27 cellular contexts compared by ENCODE assay signal in genomic region chr2:205033431-205033830, GRCh38.
"Had no signal": no experiment of that assay in that cellular context is flagged by ENCODE, and none has a peak within 500 bp of the region (broad histone marks: within the 10 kb centered on the region; RNA-seq: fewer than 3 reads in every experiment).

No MANE protein-coding gene starts in this region.

- ATAC-seq: left colon; left lung; lower lobe of right lung; natural killer cell treated with Interleukin-12 subunit alpha and Interleukin-12 subunit beta and Interleukin-15 and Interleukin-18, amount 100 ng/mL, for 72 hours; sciatic nerve; stimulated activated naive B cell treated with anti-CD40 and anti-IgM and Interleukin-4, amounts not matched to agents 10 μg/mL and 1 μg/mL and 100 μg/mL, for 72 hours; stimulated activated naive CD8-positive, alpha-beta T cell treated with anti-CD3 and anti-CD28 coated beads, Interleukin-15, Interleukin-2, amounts not matched to agents 100 U/mL and 50 U/mL, for 24 hours; upper lobe of right lung had no signal

- FAIRE-seq: islet of Langerhans, kidney, urothelium cell line had no signal

- H3K9me3 Mint-ChIP-seq: naive B cell; natural killer cell treated with Interleukin-12 subunit alpha and Interleukin-12 subunit beta and Interleukin-15 and Interleukin-18, amount 100 ng/mL, for 72 hours; stimulated activated naive B cell treated with anti-CD40 and anti-IgM and Interleukin-4, amounts not matched to agents 10 μg/mL and 1 μg/mL and 100 μg/mL, for 72 hours had no signal

- DNase-seq: hypothalamus; immature natural killer cell; kidney; left colon; left lung; lower lobe of right lung; mammary epithelial cell; naive B cell; ovary; stimulated activated CD4-positive, alpha-beta T cell treated with anti-CD3 and anti-CD28 coated beads, Interleukin-12 subunit alpha, Interleukin-12 subunit beta, amount 100 ng/mL, for 4 hours; stimulated activated CD4-positive, alpha-beta T cell treated with anti-CD3 and anti-CD28 coated beads, Interleukin-15, amount 100 ng/mL, for 24 hours; stimulated activated CD4-positive, alpha-beta T cell treated with anti-CD3 and anti-CD28 coated beads, Interleukin-2, amount 100 ng/mL, for 24 hours; stimulated activated CD4-positive, alpha-beta T cell treated with anti-CD3 and anti-CD28 coated beads, Interleukin-4, amount 100 ng/mL, for 1 hour; stimulated activated naive B cell treated with anti-CD40 and anti-IgM and Interleukin-4, amounts not matched to agents 10 μg/mL and 1 μg/mL and 100 μg/mL, for 72 hours; stimulated activated naive CD8-positive, alpha-beta T cell treated with anti-CD3 and anti-CD28 coated beads, Interleukin-15, Interleukin-2, amounts not matched to agents 100 U/mL and 50 U/mL, for 24 hours; stomach; testis; thyroid gland; transverse colon; upper lobe of right lung had no signal

- H3K4me3 ChIP-seq: left lung, lower lobe of right lung, ovary, right atrium auricular region, skin epidermis, stomach, testis, thyroid gland, transverse colon, upper lobe of right lung had no signal

- H3K9me3 ChIP-seq: left lung, lower lobe of right lung, ovary, right atrium auricular region, stomach, testis, thyroid gland, transverse colon, upper lobe of right lung had no signal

- H3K36me3 ChIP-seq: left lung, lower lobe of right lung, ovary, right atrium auricular region, stomach, thyroid gland, transverse colon, upper lobe of right lung had no signal

- H3K4me3 Mint-ChIP-seq: immature natural killer cell; naive B cell; natural killer cell treated with Interleukin-12 subunit alpha and Interleukin-12 subunit beta and Interleukin-15 and Interleukin-18, amount 100 ng/mL, for 72 hours; stimulated activated naive B cell treated with anti-CD40 and anti-IgM and Interleukin-4, amounts not matched to agents 10 μg/mL and 1 μg/mL and 100 μg/mL, for 72 hours had no signal

- H3K4me1 Mint-ChIP-seq: immature natural killer cell; naive B cell; stimulated activated naive B cell treated with anti-CD40 and anti-IgM and Interleukin-4, amounts not matched to agents 10 μg/mL and 1 μg/mL and 100 μg/mL, for 72 hours had no signal

- H3K36me3 Mint-ChIP-seq: immature natural killer cell; naive B cell; natural killer cell treated with Interleukin-12 subunit alpha and Interleukin-12 subunit beta and Interleukin-15 and Interleukin-18, amount 100 ng/mL, for 72 hours; stimulated activated naive B cell treated with anti-CD40 and anti-IgM and Interleukin-4, amounts not matched to agents 10 μg/mL and 1 μg/mL and 100 μg/mL, for 72 hours had no signal

- H3K27ac Mint-ChIP-seq: immature natural killer cell; naive B cell; natural killer cell treated with Interleukin-12 subunit alpha and Interleukin-12 subunit beta and Interleukin-15 and Interleukin-18, amount 100 ng/mL, for 72 hours; progenitor cell of endocrine pancreas; stimulated activated naive B cell treated with anti-CD40 and anti-IgM and Interleukin-4, amounts not matched to agents 10 μg/mL and 1 μg/mL and 100 μg/mL, for 72 hours had no signal

- H3K27me3 ChIP-seq: left lung, ovary, right atrium auricular region, stomach, testis, thyroid gland, transverse colon, upper lobe of right lung had no signal

- H3K4me1 ChIP-seq: left lung, lower lobe of right lung, right atrium auricular region, testis, thyroid gland, transverse colon, upper lobe of right lung had no signal

- H3K27me3 Mint-ChIP-seq: naive B cell; natural killer cell treated with Interleukin-12 subunit alpha and Interleukin-12 subunit beta and Interleukin-15 and Interleukin-18, amount 100 ng/mL, for 72 hours; progenitor cell of endocrine pancreas; stimulated activated naive B cell treated with anti-CD40 and anti-IgM and Interleukin-4, amounts not matched to agents 10 μg/mL and 1 μg/mL and 100 μg/mL, for 72 hours had no signal

- H3K27ac ChIP-seq: left lung, lower lobe of right lung, ovary, right atrium auricular region, skin epidermis, stomach, testis, thyroid gland, transverse colon, upper lobe of right lung had no signal
